Comparison of ENCODE assay signal across 1 cellular context in the genomic region with DNA sequence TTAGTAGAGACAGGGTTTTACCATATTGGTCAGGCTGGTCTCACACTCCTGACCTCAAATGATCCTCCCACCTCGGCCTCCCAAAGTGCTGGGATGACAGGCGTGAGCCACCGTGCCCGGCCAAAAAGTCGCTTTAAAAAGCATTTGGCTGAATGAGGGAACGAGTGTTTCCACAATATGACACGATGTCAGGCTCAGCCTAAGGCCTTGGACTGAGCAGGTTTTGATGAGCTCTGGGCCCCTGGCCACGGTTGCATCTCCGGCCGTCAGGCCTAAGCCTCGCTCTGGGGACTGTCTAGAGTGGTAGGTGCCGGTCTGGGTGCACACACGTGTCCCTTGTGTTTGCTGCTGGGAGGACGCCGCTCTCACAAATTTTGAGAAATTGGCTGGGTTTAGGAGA.
A peak's percentile ranks its signal among the peaks of the same experiment; 100 is the strongest.
TF ChIP-seq lines count a peak whose summit lies in the region.

No MANE protein-coding gene starts in this region.

TF ChIP-seq in HepG2, 621 proteins besides CTCF, POLR2A, EP300 and RAD21:
- TF ChIP-seq ZBTB38 (CRISPR knock-in tag; IDR thresholded peaks at IDR 0.05) = peak; percentile 76
